ENCODE assay signal across 9 cellular contexts in genomic region chr2:233449071-233449901, GRCh38.
DNase-seq lines count a peak whose midpoint lies in the region; TF ChIP-seq lines count a peak whose summit lies in the region.
"Had no signal": no experiment of that assay in that cellular context is flagged by ENCODE, and none has a peak within 500 bp of the region (broad histone marks: within the 10 kb centered on the region; RNA-seq: fewer than 3 reads in every experiment).

No MANE protein-coding gene starts in this region.

- H3K27ac ChIP-seq in mammary epithelial cell (ENCODE audit: insufficient read depth, low read depth, low read length), result no peak overlapping the region
- H3K27ac ChIP-seq in tibial nerve, result no peak overlapping the region

- no TSS peak for BruUV-seq in mammary epithelial cell (replicated peaks; lab: Mats Ljungman, UMichigan)

- no peak overlapping the region for H3K4me3 Mint-ChIP-seq in activated naive CD4-positive, alpha-beta T cell treated with anti-CD3 and anti-CD28 coated beads for 36 hours

- H3K9ac ChIP-seq in mammary epithelial cell (ENCODE audit: insufficient read depth, low read length), result no peak overlapping the region

- CTCF ChIA-PET in activated naive CD4-positive, alpha-beta T cell treated with anti-CD3 and anti-CD28 coated beads for 36 hours (lab: Charles Lee), result interaction anchor here (1.1 to 1.3 kb wide), 2 partner anchors 7 to 15 kb away, joined by 3 read pairs; no protein-coding TSS in a partner anchor
- CTCF ChIA-PET in mammary epithelial cell (lab: Charles Lee; ENCODE audit: low non-redundant PET), result interaction anchor here (1.1 kb wide), 1 partner anchor 383 kb away, joined by 10 read pairs; no protein-coding TSS in a partner anchor

- H3K27ac Mint-ChIP-seq in activated naive CD4-positive, alpha-beta T cell treated with anti-CD3 and anti-CD28 coated beads for 36 hours, result peak overlapping the region; percentile 46

- no peaks in the 10 kb centered on the region for H3K79me2 ChIP-seq in mammary epithelial cell (ENCODE audit: insufficient read depth, low read length)

- H3K36me3 ChIP-seq in mammary epithelial cell (ENCODE audit: insufficient read depth, low read length), result no peaks in the 10 kb centered on the region
- peaks cover 0 to 91% (median 22%) of the 10 kb centered on the region in 3 donors for H3K36me3 ChIP-seq in tibial nerve

- H3K27me3 ChIP-seq in mammary epithelial cell (ENCODE audit: insufficient read depth, low read length), result no peaks in the 10 kb centered on the region
- no peaks in the 10 kb centered on the region for H3K27me3 ChIP-seq in tibial nerve

- intact Hi-C loops in activated naive CD4-positive, alpha-beta T cell treated with anti-CD3 and anti-CD28 coated beads for 36 hours (cut with micrococcal nuclease), result no loop called here
- intact Hi-C loops in mammary epithelial cell (cut with micrococcal nuclease), result no loop called here

- H3K4me3 ChIP-seq in mammary epithelial cell (replicated peaks in 1 of 3; ENCODE audit: insufficient read depth in 1 of 3, low read depth in 2 of 3, low read length in 3 of 3), result no peak overlapping the region
- H3K4me3 ChIP-seq in tibial nerve, result no peak overlapping the region

- no peak for TF ChIP-seq EP300 in tibial nerve (IDR thresholded peaks at IDR 0.05)

- no peak for DNase-seq in activated naive CD4-positive, alpha-beta T cell treated with anti-CD3 and anti-CD28 coated beads for 36 hours
- no peak for DNase-seq in activated naive CD4-positive, alpha-beta T cell (lab: John Stamatoyannopoulos, UW)
- no peak for DNase-seq in mammary epithelial cell
- peak; percentile 73 for DNase-seq in islet precursor cell
- DNase-seq in tibial nerve (ENCODE audit: low spot score in 2 of 2), result no peak
- no peak for DNase-seq in NCI-H2081 treated with DMSO at 0.1 percent for 48 hours (lab: John Stamatoyannopoulos, UW)
- DNase-seq in T-helper 2 cell, result no peak
- no peak for DNase-seq in activated CD4-positive, alpha-beta T cell treated with anti-CD3 and anti-CD28 coated beads, Interleukin-2, amount 50 U/mL, for 4 hours
- DNase-seq: NCI-H2171 had no signal

- no peaks in the 10 kb centered on the region for H3K4me1 ChIP-seq in mammary epithelial cell (ENCODE audit: insufficient read depth, low read length)
- H3K4me1 ChIP-seq in tibial nerve, result no peaks in the 10 kb centered on the region

- in situ Hi-C loops in mammary epithelial cell (cut with MboI; ENCODE audit: low sequenced_read_pairs in 2 of 2), result no loop called here

- dilution Hi-C loops in mammary epithelial cell (cut with HindIII; ENCODE audit: low sequenced_read_pairs), result loop anchor here (5.0 to 10.0 kb wide), 2 partner anchors 102 to 174 kb away; no protein-coding TSS in a partner anchor

- H3K9me3 ChIP-seq in mammary epithelial cell (replicated peaks; ENCODE audit: insufficient read depth, low read length), result no peaks in the 10 kb centered on the region
- no peaks in the 10 kb centered on the region for H3K9me3 ChIP-seq in tibial nerve

- H2AFZ ChIP-seq in mammary epithelial cell (ENCODE audit: low read depth, low read length), result no peak overlapping the region

- no peaks in the 10 kb centered on the region for H4K20me1 ChIP-seq in mammary epithelial cell (ENCODE audit: insufficient read depth, low read length)

- H3K9me3 Mint-ChIP-seq in activated naive CD4-positive, alpha-beta T cell treated with anti-CD3 and anti-CD28 coated beads for 36 hours, result no peaks in the 10 kb centered on the region

- H3K27me3 Mint-ChIP-seq in activated naive CD4-positive, alpha-beta T cell treated with anti-CD3 and anti-CD28 coated beads for 36 hours (ENCODE audit: low read depth), result no peaks in the 10 kb centered on the region

- TF ChIP-seq CTCF in mammary epithelial cell (conservative IDR thresholded peaks at IDR 0.05 in 1 of 2, IDR thresholded peaks at IDR 0.05 in 1 of 2; ENCODE audit: extremely low read depth in 1 of 2, insufficient read depth in 1 of 2, low read depth in 1 of 2, low read length in 2 of 2) (peak; percentile 48 to 72), tibial nerve (IDR thresholded peaks at IDR 0.05) (peak; percentile 32 to 66 (median 62))

- no peak for TF ChIP-seq POLR2A in tibial nerve (IDR thresholded peaks at IDR 0.05)

- H3K4me1 Mint-ChIP-seq in activated naive CD4-positive, alpha-beta T cell treated with anti-CD3 and anti-CD28 coated beads for 36 hours (ENCODE audit: low read depth), result no peaks in the 10 kb centered on the region

- no peak overlapping the region for H3K4me2 ChIP-seq in mammary epithelial cell (ENCODE audit: insufficient read depth, low read depth, low read length)

- peaks cover 11% of the 10 kb centered on the region for H3K36me3 Mint-ChIP-seq in activated naive CD4-positive, alpha-beta T cell treated with anti-CD3 and anti-CD28 coated beads for 36 hours (ENCODE audit: low read depth)

- 79% methylated on average over 18 of the region's 31 CpGs for WGBS in mammary epithelial cell (ENCODE audit: low coverage, missing lambda C conversion rate)
- 59 to 70% methylated on average over 29 to 31 of the region's 31 CpGs for WGBS in tibial nerve, 2 donors
